In genomic region chr3:60754617-60755016, GRCh38 we compare ENCODE assay signal across 19 cellular contexts.
"Had no signal": no experiment of that assay in that cellular context is flagged by ENCODE, and none has a peak within 500 bp of the region (broad histone marks: within the 10 kb centered on the region; RNA-seq: fewer than 3 reads in every experiment).

No MANE protein-coding gene starts in this region.

- H3K27ac Mint-ChIP-seq: activated naive CD4-positive, alpha-beta T cell treated with anti-CD3 and anti-CD28 coated beads, Interleukin-2, amount 50 U/mL, for 72 hours; activated T-cell treated with anti-CD3 and anti-CD28 coated beads, Interleukin-2, amount 50 U/mL, for 24 hours; activated T-helper 17 cell treated with anti-CD3 and anti-CD28 coated beads, Interleukin-2, amount 50 U/mL, for 72 hours; natural killer cell had no signal

- DNase-seq: activated CD4-positive, alpha-beta T cell treated with anti-CD3 and anti-CD28 coated beads for 1 hour; activated CD8-positive, alpha-beta memory T cell treated with anti-CD3 and anti-CD28 coated beads for 24 hours; activated CD8-positive, alpha-beta memory T cell treated with anti-CD3 and anti-CD28 coated beads, Interleukin-2, amount 50 U/mL, for 4 hours; activated T-cell treated with anti-CD3 and anti-CD28 coated beads, Interleukin-2, amount 50 U/mL, for 24 hours; central memory CD4-positive, alpha-beta T cell; dermis blood vessel endothelial cell; effector CD8-positive, alpha-beta T cell; foreskin melanocyte; kidney; lower lobe of right lung; natural killer cell; sigmoid colon; stimulated activated CD4-positive, alpha-beta T cell treated with anti-CD3 and anti-CD28 coated beads, Interleukin-4, amount 100 ng/mL, for 1 hour; stimulated activated naive CD8-positive, alpha-beta T cell treated with anti-CD3 and anti-CD28 coated beads, Interleukin-15, Interleukin-2, amounts not matched to agents 100 U/mL and 50 U/mL, for 24 hours; T-helper 9 cell; upper lobe of right lung had no signal

- H3K4me1 Mint-ChIP-seq: activated T-helper 17 cell treated with anti-CD3 and anti-CD28 coated beads, Interleukin-2, amount 50 U/mL, for 72 hours had no signal

- H3K4me3 ChIP-seq: ascending aorta, lower lobe of right lung, sigmoid colon, upper lobe of right lung had no signal

- H3K4me1 ChIP-seq: ascending aorta, lower lobe of right lung, sigmoid colon, upper lobe of right lung had no signal

- H3K27me3 Mint-ChIP-seq: activated T-cell treated with anti-CD3 and anti-CD28 coated beads, Interleukin-2, amount 50 U/mL, for 24 hours; activated T-helper 17 cell treated with anti-CD3 and anti-CD28 coated beads, Interleukin-2, amount 50 U/mL, for 72 hours had no signal

- H3K36me3 Mint-ChIP-seq: natural killer cell had no signal

- H3K27me3 ChIP-seq: ascending aorta, sigmoid colon, upper lobe of right lung had no signal

- H3K27ac ChIP-seq: ascending aorta, lower lobe of right lung, sigmoid colon, upper lobe of right lung had no signal

- ATAC-seq: activated naive CD4-positive, alpha-beta T cell treated with anti-CD3 and anti-CD28 coated beads, Interleukin-2, amount 50 U/mL, for 72 hours; activated T-helper 17 cell treated with anti-CD3 and anti-CD28 coated beads, Interleukin-2, amount 50 U/mL, for 72 hours; lower lobe of right lung; natural killer cell; stimulated activated naive CD8-positive, alpha-beta T cell treated with anti-CD3 and anti-CD28 coated beads, Interleukin-15, Interleukin-2, amounts not matched to agents 100 U/mL and 50 U/mL, for 24 hours; upper lobe of right lung had no signal

- H3K9me3 ChIP-seq: ascending aorta, upper lobe of right lung had no signal

- H3K36me3 ChIP-seq: ascending aorta, lower lobe of right lung, sigmoid colon, upper lobe of right lung had no signal

- H3K4me3 Mint-ChIP-seq: activated T-cell treated with anti-CD3 and anti-CD28 coated beads, Interleukin-2, amount 50 U/mL, for 24 hours; activated T-helper 17 cell treated with anti-CD3 and anti-CD28 coated beads, Interleukin-2, amount 50 U/mL, for 72 hours; natural killer cell had no signal
